In genomic region chr20:63520594-63520938, GRCh38 we compare ENCODE assay signal across 8 cellular contexts. TPM values are rescaled to one million over a fixed set of nuclear protein-coding genes. Genes with fewer than 3 reads are reported as not detected.
DNase-seq lines count a peak whose midpoint lies in the region; ATAC-seq and TF ChIP-seq lines count a peak whose summit lies in the region.

A gene with protein sequence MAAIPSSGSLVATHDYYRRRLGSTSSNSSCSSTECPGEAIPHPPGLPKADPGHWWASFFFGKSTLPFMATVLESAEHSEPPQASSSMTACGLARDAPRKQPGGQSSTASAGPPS (plus strand): TSS chr20:63520765. CDS start chr20:63521309, 544 bp downstream.

- ATAC-seq in HG02840 (IDR thresholded peaks at IDR 0.05; ENCODE audit: low FRiP score, unreplicated experiment) = peak; percentile 64

- TF ChIP-seq CTCF in chondrocyte (IDR thresholded peaks at IDR 0.05) = no peak

- H3K36me3 Mint-ChIP-seq in chondrocyte (ENCODE audit: low read depth) = peaks cover 7% of the 10 kb centered on the region

- peak within 1 kb of the TSS; percentile 79 for H3K27ac Mint-ChIP-seq in chondrocyte (ENCODE audit: unreplicated experiment)

- H3K27me3 Mint-ChIP-seq in chondrocyte (ENCODE audit: low read depth) = no peaks in the 10 kb centered on the region

- no peaks in the 10 kb centered on the region for H3K9me3 Mint-ChIP-seq in chondrocyte (ENCODE audit: low read depth)

- H3K4me3 Mint-ChIP-seq in chondrocyte (ENCODE audit: unreplicated experiment) = peak within 1 kb of the TSS; percentile 90

- peaks cover 21% of the 10 kb centered on the region for H3K4me1 Mint-ChIP-seq in chondrocyte (ENCODE audit: low read depth)

- DNase-seq in NCI-H2029 (lab: John Stamatoyannopoulos, UW) (peak; percentile 53), NCI-H2029 treated with DMSO at 0.1 percent for 48 hours (lab: John Stamatoyannopoulos, UW) (no peak), NCI-H2171 treated with DMSO at 0.1 percent for 48 hours (lab: John Stamatoyannopoulos, UW) (peak; percentile 77), chondrocyte (ENCODE audit: low spot score) (no peak), kidney tubule cell (ENCODE audit: low spot score) (peak; percentile 86)
- DNase-seq in activated CD4-positive, alpha-beta T cell treated with anti-CD3 and anti-CD28 coated beads for 1 hour = peak; percentile 82
- peak; percentile 86 for DNase-seq in stimulated activated CD4-positive, alpha-beta T cell treated with anti-CD3 and anti-CD28 coated beads, Interleukin-15, amount 100 ng/mL, for 24 hours

RNA-seq across cellular contexts. Expression of the gene that starts here (rescaled TPM):
- total RNA-seq in chondrocyte = 245 to 268 TPM (median 261 TPM) in 3 replicates

Comparison
In these comparisons a context has a peak if more than half of its experiments do, and no peak if none do; other contexts are left out.
1. DNase-seq: peak in NCI-H2029 (single experiment), NCI-H2171 treated with DMSO at 0.1 percent for 48 hours (single experiment), activated CD4-positive, alpha-beta T cell treated with anti-CD3 and anti-CD28 coated beads for 1 hour (single experiment), kidney tubule cell (single experiment) and stimulated activated CD4-positive, alpha-beta T cell treated with anti-CD3 and anti-CD28 coated beads, Interleukin-15, amount 100 ng/mL, for 24 hours (single experiment); none in NCI-H2029 treated with DMSO at 0.1 percent for 48 hours (single experiment) and chondrocyte (single experiment).